8 cellular contexts compared by ENCODE assay signal in genomic region chr11:130636672-130637463, GRCh38.
DNase-seq lines count a peak whose midpoint lies in the region; ATAC-seq and TF ChIP-seq lines count a peak whose summit lies in the region.

No MANE protein-coding gene starts in this region.

- no TSS peak for BruUV-seq in A673 (replicated peaks; lab: Mats Ljungman, UMichigan)

- H3K4me1 ChIP-seq in mucosa of descending colon (ENCODE audit: low read depth), result peaks cover 4% of the 10 kb centered on the region
- peaks cover 0 to 15% of the 10 kb centered on the region in 2 donors for H3K4me1 ChIP-seq in right atrium auricular region
- H3K4me1 ChIP-seq in thyroid gland, result no peaks in the 10 kb centered on the region
- H3K4me1 ChIP-seq in A673 (ENCODE audit: insufficient read depth, low read length, poor library complexity, severe bottlenecking), result no peaks in the 10 kb centered on the region

- peak; percentile 24 for DNase-seq in T1000 (lab: John Stamatoyannopoulos, UW)
- DNase-seq in mucosa of descending colon, result no peak
- DNase-seq in right atrium auricular region (ENCODE audit: low spot score), result no peak
- no peak for DNase-seq in thyroid gland
- DNase-seq in cortex of kidney (lab: John Stamatoyannopoulos, UW), result no peak
- DNase-seq in A673 (ENCODE audit: low spot score), result no peak

- no peaks in the 10 kb centered on the region for H3K27me3 ChIP-seq in right atrium auricular region
- no peaks in the 10 kb centered on the region for H3K27me3 ChIP-seq in thyroid gland
- no peaks in the 10 kb centered on the region for H3K27me3 ChIP-seq in A673 (replicated peaks; ENCODE audit: insufficient read depth, low read depth, low read length, poor library complexity)

- no peaks in the 10 kb centered on the region for H3K9me3 ChIP-seq in mucosa of descending colon
- H3K9me3 ChIP-seq in right atrium auricular region, result no peaks in the 10 kb centered on the region
- no peaks in the 10 kb centered on the region for H3K9me3 ChIP-seq in thyroid gland
- H3K9me3 ChIP-seq in A673 (ENCODE audit: low read depth, low read length, poor library complexity, severe bottlenecking), result no peaks in the 10 kb centered on the region

- no peak for TF ChIP-seq POLR2A in thyroid gland (IDR thresholded peaks at IDR 0.05)

- ATAC-seq in GM18870 (IDR thresholded peaks at IDR 0.05; ENCODE audit: unreplicated experiment) (peak; percentile 79), HG03103 (IDR thresholded peaks at IDR 0.05; ENCODE audit: low read depth, unreplicated experiment) (peak; percentile 50), mucosa of descending colon (peak; percentile 79)

- CTCF ChIA-PET in A673 (lab: Charles Lee), result no interaction called here

- H3K36me3 ChIP-seq in mucosa of descending colon (ENCODE audit: low read depth) (no peaks in the 10 kb centered on the region), right atrium auricular region (no peaks in the 10 kb centered on the region), thyroid gland (no peaks in the 10 kb centered on the region), A673 (ENCODE audit: insufficient read depth, low read length, poor library complexity, severe bottlenecking) (no peaks in the 10 kb centered on the region)

- 83 to 84% methylated on average over 10 of the region's 10 CpGs for WGBS in thyroid gland, 2 donors

- H3K4me3 ChIP-seq in mucosa of descending colon (no peak overlapping the region), right atrium auricular region (no peak overlapping the region), thyroid gland (replicated peaks in 1 of 3) (no peak overlapping the region), A673 (ENCODE audit: low read depth, low read length, poor library complexity, severe bottlenecking) (no peak overlapping the region)

- TF ChIP-seq CTCF in mucosa of descending colon (IDR thresholded peaks at IDR 0.05) (no peak), right atrium auricular region (IDR thresholded peaks at IDR 0.05) (no peak), thyroid gland (IDR thresholded peaks at IDR 0.05) (no peak), A673 (conservative IDR thresholded peaks at IDR 0.05; ENCODE audit: low read depth, low read length) (no peak)

- POLR2A ChIA-PET in A673 (lab: Charles Lee; ENCODE audit: low non-redundant PET), result no interaction called here

- intact Hi-C loops in mucosa of descending colon (cut with DNase I, micrococcal nuclease), result loop anchor here in 1 of 2 donors (10.0 kb wide), 1 partner anchor 202 kb away; no protein-coding TSS in a partner anchor
- intact Hi-C loops in thyroid gland (cut with DNase I), result no loop called here
- intact Hi-C loops in A673 (cut with micrococcal nuclease; ENCODE audit: unreplicated experiment), result no loop called here

- H3K27ac ChIP-seq in right atrium auricular region, result no peak overlapping the region
- H3K27ac ChIP-seq in thyroid gland, result no peak overlapping the region
- H3K27ac ChIP-seq in A673 (ENCODE audit: low read depth, low read length, poor library complexity, severe bottlenecking), result no peak overlapping the region
